ENCODE assay signal across 9 cellular contexts in the genomic region with DNA sequence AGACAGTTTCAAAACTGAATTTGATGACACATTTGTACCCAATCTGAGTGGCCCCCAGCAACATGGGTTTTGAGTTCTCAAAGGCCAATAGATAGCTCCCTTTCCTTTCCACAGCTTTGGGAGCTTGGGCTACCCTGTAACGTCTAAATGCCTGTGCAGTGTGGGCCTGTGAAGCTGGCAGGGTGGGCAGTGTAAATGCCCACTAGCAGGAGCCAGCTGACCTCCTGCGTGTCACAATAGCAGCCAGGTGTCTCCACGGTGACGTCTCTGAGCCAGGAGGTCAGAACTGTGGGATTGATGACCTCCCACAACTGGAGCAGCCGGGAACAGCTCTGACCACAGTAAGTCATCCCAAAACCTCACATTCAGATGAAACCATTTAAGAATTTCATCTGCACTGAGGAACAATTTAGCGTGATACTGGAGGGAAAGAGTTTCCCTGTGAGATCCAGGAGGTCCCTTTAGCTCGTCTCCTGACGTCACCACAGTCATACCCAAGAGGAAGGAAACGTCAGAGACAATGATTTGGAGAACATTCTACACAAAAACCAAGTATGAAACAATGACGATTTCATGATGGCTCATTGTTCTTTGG. TPM values are rescaled to one million over a fixed set of nuclear protein-coding genes. Genes with fewer than 3 reads are reported as not detected.
DNase-seq lines count a peak whose midpoint lies in the region; ATAC-seq and TF ChIP-seq lines count a peak whose summit lies in the region.
"Had no signal": no experiment of that assay in that cellular context is flagged by ENCODE, and none has a peak within 500 bp of the region (broad histone marks: within the 10 kb centered on the region; RNA-seq: fewer than 3 reads in every experiment).

A gene (plus strand): TSS at position 300 of the 595 bp plus-strand sequence. CDS start 23,022 bp downstream, outside the sequence.

- H3K27ac Mint-ChIP-seq in Calu3 (ENCODE audit: unreplicated experiment): no peak within 1 kb of the TSS
- no peak within 1 kb of the TSS for H3K27ac Mint-ChIP-seq in activated CD4-positive, alpha-beta memory T cell treated with anti-CD3 and anti-CD28 coated beads, Interleukin-2, amount 10 ng/mL, durations not matched to agents 7 days and 5 days
- H3K27ac Mint-ChIP-seq in stimulated activated naive CD8-positive, alpha-beta T cell treated with anti-CD3 and anti-CD28 coated beads, Interleukin-15, amount 100 ng/mL, for 72 hours: peak within 1 kb of the TSS in 1 of 2 donors; percentile 35

- H3K36me3 Mint-ChIP-seq in Calu3 (ENCODE audit: insufficient read depth, unreplicated experiment): no peaks in the 10 kb centered on the region
- H3K36me3 Mint-ChIP-seq in activated CD4-positive, alpha-beta memory T cell treated with anti-CD3 and anti-CD28 coated beads, Interleukin-2, amount 10 ng/mL, durations not matched to agents 7 days and 5 days (ENCODE audit: low read depth): no peaks in the 10 kb centered on the region

- ATAC-seq in Right ventricle myocardium inferior: no peak
- ATAC-seq in stimulated activated naive CD8-positive, alpha-beta T cell treated with anti-CD3 and anti-CD28 coated beads, Interleukin-15, amount 100 ng/mL, for 72 hours: no peak
- no peak for ATAC-seq in GM19395 (IDR thresholded peaks at IDR 0.05; ENCODE audit: unreplicated experiment)

- peaks cover 2% of the 10 kb centered on the region for H3K9me3 Mint-ChIP-seq in Calu3 (ENCODE audit: low read depth, unreplicated experiment)
- H3K9me3 Mint-ChIP-seq in activated CD4-positive, alpha-beta memory T cell treated with anti-CD3 and anti-CD28 coated beads, Interleukin-2, amount 10 ng/mL, durations not matched to agents 7 days and 5 days: peaks cover 4% of the 10 kb centered on the region
- peaks cover 0 to 5% of the 10 kb centered on the region in 2 donors for H3K9me3 Mint-ChIP-seq in stimulated activated naive CD8-positive, alpha-beta T cell treated with anti-CD3 and anti-CD28 coated beads, Interleukin-15, amount 100 ng/mL, for 72 hours

- no peak for DNase-seq in Calu3
- no peak for DNase-seq in activated CD4-positive, alpha-beta memory T cell treated with anti-CD3 and anti-CD28 coated beads, Interleukin-2, amount 10 ng/mL, durations not matched to agents 7 days and 5 days
- DNase-seq in Right ventricle myocardium inferior (ENCODE audit: missing footprints): no peak
- DNase-seq in posterior vena cava (ENCODE audit: low spot score): no peak
- no peak for DNase-seq in T1000 (lab: John Stamatoyannopoulos, UW)
- DNase-seq in stimulated activated CD8-positive, alpha-beta memory T cell treated with anti-CD3 and anti-CD28 coated beads, Interleukin-4, amount 100 ng/mL, for 48 hours: no peak
- DNase-seq in stimulated activated naive CD8-positive, alpha-beta T cell treated with anti-CD3 and anti-CD28 coated beads, Interleukin-15, amount 100 ng/mL, for 72 hours: no peak
- DNase-seq: cortex of kidney had no signal

- intact Hi-C loops in Calu3 (cut with micrococcal nuclease; ENCODE audit: unreplicated experiment): no loop called here
- intact Hi-C loops in Right ventricle myocardium inferior (cut with DNase I): no loop called here
- intact Hi-C loops in posterior vena cava (cut with DNase I): no loop called here

- no peaks in the 10 kb centered on the region for H3K4me1 Mint-ChIP-seq in Calu3 (ENCODE audit: low read depth, unreplicated experiment)
- no peaks in the 10 kb centered on the region for H3K4me1 Mint-ChIP-seq in activated CD4-positive, alpha-beta memory T cell treated with anti-CD3 and anti-CD28 coated beads, Interleukin-2, amount 10 ng/mL, durations not matched to agents 7 days and 5 days
- H3K4me1 Mint-ChIP-seq in stimulated activated naive CD8-positive, alpha-beta T cell treated with anti-CD3 and anti-CD28 coated beads, Interleukin-15, amount 100 ng/mL, for 72 hours: no peaks in the 10 kb centered on the region

- TF ChIP-seq CTCF in Calu3 (IDR thresholded peaks at IDR 0.05; ENCODE audit: unreplicated experiment): no peak

- POLR2A ChIA-PET in activated CD4-positive, alpha-beta memory T cell treated with anti-CD3 and anti-CD28 coated beads, Interleukin-2, amount 10 ng/mL, durations not matched to agents 7 days and 5 days (lab: Charles Lee): no interaction called here

- CTCF ChIA-PET in Calu3 (lab: Charles Lee): no interaction called here
- CTCF ChIA-PET in activated CD4-positive, alpha-beta memory T cell treated with anti-CD3 and anti-CD28 coated beads, Interleukin-2, amount 10 ng/mL, durations not matched to agents 7 days and 5 days (lab: Charles Lee): no interaction called here

- no peak within 1 kb of the TSS for H3K4me3 Mint-ChIP-seq in Calu3 (ENCODE audit: low read depth, unreplicated experiment)
- H3K4me3 Mint-ChIP-seq in activated CD4-positive, alpha-beta memory T cell treated with anti-CD3 and anti-CD28 coated beads, Interleukin-2, amount 10 ng/mL, durations not matched to agents 7 days and 5 days: no peak within 1 kb of the TSS
- no peak within 1 kb of the TSS for H3K4me3 Mint-ChIP-seq in stimulated activated naive CD8-positive, alpha-beta T cell treated with anti-CD3 and anti-CD28 coated beads, Interleukin-15, amount 100 ng/mL, for 72 hours

- no TSS peak for BruUV-seq in Calu3 (replicated peaks; lab: Mats Ljungman, UMichigan)

- H3K27me3 Mint-ChIP-seq in Calu3 (ENCODE audit: unreplicated experiment): no peaks in the 10 kb centered on the region
- no peaks in the 10 kb centered on the region for H3K27me3 Mint-ChIP-seq in activated CD4-positive, alpha-beta memory T cell treated with anti-CD3 and anti-CD28 coated beads, Interleukin-2, amount 10 ng/mL, durations not matched to agents 7 days and 5 days
- H3K27me3 Mint-ChIP-seq in stimulated activated naive CD8-positive, alpha-beta T cell treated with anti-CD3 and anti-CD28 coated beads, Interleukin-15, amount 100 ng/mL, for 72 hours: no peaks in the 10 kb centered on the region

RNA-seq across cellular contexts. Expression of the gene that starts here (rescaled TPM):
- 46.3 and 52.2 TPM in 2 replicates for total RNA-seq in Calu3 (2022)
- total RNA-seq in activated CD4-positive, alpha-beta memory T cell treated with anti-CD3 and anti-CD28 coated beads, Interleukin-2, amount 10 ng/mL, durations not matched to agents 7 days and 5 days: 10 to 100 TPM; 83.9 to 85.6 TPM
- total RNA-seq in Right ventricle myocardium inferior: 94.0 TPM
- total RNA-seq in posterior vena cava: 100 to 1,000 TPM; 130 to 180 TPM
